ENCODE assay signal across 8 cellular contexts in genomic region chr13:45119469-45119989, GRCh38. TPM values are rescaled to one million over a fixed set of nuclear protein-coding genes. Genes with fewer than 3 reads are reported as not detected.
DNase-seq lines count a peak whose midpoint lies in the region; ATAC-seq lines count a peak whose summit lies in the region.

No MANE protein-coding gene starts in this region.

- DNase-seq in AG20443 (ENCODE audit: low spot score) (peak; percentile 48), Karpas-422 (peak; percentile 65), myocyte (ENCODE audit: low read depth) (peak; percentile 51), substantia nigra (lab: John Stamatoyannopoulos, UW) (peak in 13 of 49 donors; percentile 5 to 69 (median 35)), NCI-H2196 treated with DMSO at 0.1 percent for 48 hours (lab: John Stamatoyannopoulos, UW; ENCODE audit: unreplicated experiment) (no peak)
- peak; percentile 54 to 60 for DNase-seq in activated CD4-positive, alpha-beta T cell treated with anti-CD3 and anti-CD28 coated beads for 4 hours
- peak; percentile 61 for DNase-seq in effector CD8-positive, alpha-beta T cell (lab: John Stamatoyannopoulos, UW)

- 0 out of 2 replicates have a peak, but pooled peaks cover 6% of the 10 kb centered on the region for H3K36me3 ChIP-seq in Karpas-422 (ENCODE audit: insufficient read depth, low read length)

- no peaks in the 10 kb centered on the region for H3K9me3 ChIP-seq in Karpas-422 (ENCODE audit: low read length)

- no peaks in the 10 kb centered on the region for H3K27me3 ChIP-seq in Karpas-422 (ENCODE audit: low read length)

- peak overlapping the region; percentile 87 for H3K9ac ChIP-seq in Karpas-422 (ENCODE audit: low read length)

- peak; percentile 15 for ATAC-seq in GM19397 (IDR thresholded peaks at IDR 0.05; ENCODE audit: unreplicated experiment)

- peaks cover 42% of the 10 kb centered on the region for H3K79me2 ChIP-seq in Karpas-422 (ENCODE audit: low read length)

- peaks cover 20% of the 10 kb centered on the region for H3K4me1 ChIP-seq in Karpas-422 (ENCODE audit: low read length)

- peak overlapping the region; percentile 83 for H3K4me2 ChIP-seq in Karpas-422 (ENCODE audit: low read depth, low read length, poor library complexity, severe bottlenecking)

- peaks cover 12% of the 10 kb centered on the region; the same call in 1 of the 2 replicates for H4K20me1 ChIP-seq in Karpas-422 (ENCODE audit: insufficient read depth, low read depth, low read length)

- H3K9me2 ChIP-seq in Karpas-422 (replicated peaks; ENCODE audit: insufficient read depth, low read length) = no peaks in the 10 kb centered on the region; the same call in 1 of the 2 replicates

- H3K27ac ChIP-seq in Karpas-422 (ENCODE audit: low read length) (no peak overlapping the region), substantia nigra (ENCODE audit: low read depth, low read length, poor library complexity, severe bottlenecking) (peak overlapping the region; percentile 80)

- H2AFZ ChIP-seq in Karpas-422 (ENCODE audit: low read length) = peak overlapping the region; percentile 58

- peak overlapping the region; percentile 91 for H3K4me3 ChIP-seq in Karpas-422 (ENCODE audit: low read length)

RNA-seq across cellular contexts. Expression of gene GTF2F2, which starts 0.8 kb away (rescaled TPM):
- 29.3 and 31.7 TPM in 2 replicates for total RNA-seq in Karpas-422 (2014; rRNA removed; shearing (Covaris generic); ENCODE audit: low replicate concordance)
- 30.8 and 33.9 TPM in 2 replicates for total RNA-seq in myocyte
- 22.3 TPM for polyA plus RNA-seq in myocyte (2012)
